Comparison of ENCODE assay signal across 8 cellular contexts in genomic region chr7:24978837-24979469, GRCh38. TPM values are rescaled to one million over a fixed set of nuclear protein-coding genes. Genes with fewer than 3 reads are reported as not detected.
DNase-seq lines count a peak whose midpoint lies in the region; TF ChIP-seq lines count a peak whose summit lies in the region.

No MANE protein-coding gene starts in this region.

- H3K4me1 Mint-ChIP-seq in activated naive CD4-positive, alpha-beta T cell treated with anti-CD3 and anti-CD28 coated beads, Interleukin-2, amount 10 ng/mL, durations not matched to agents 7 days and 5 days: peaks cover 71% of the 10 kb centered on the region
- peaks cover 40 to 67% (median 51%) of the 10 kb centered on the region in 3 donors for H3K4me1 Mint-ChIP-seq in IgD-negative memory B cell

- no peaks in the 10 kb centered on the region for H3K36me3 ChIP-seq in kidney epithelial cell (ENCODE audit: control insufficient read depth, insufficient read depth, low read length)
- H3K36me3 ChIP-seq in testis (ENCODE audit: low read depth, missing control alignments): no peaks in the 10 kb centered on the region

- H3K9me3 ChIP-seq in testis: no peaks in the 10 kb centered on the region

- no peaks in the 10 kb centered on the region for H3K9me3 Mint-ChIP-seq in activated naive CD4-positive, alpha-beta T cell treated with anti-CD3 and anti-CD28 coated beads, Interleukin-2, amount 10 ng/mL, durations not matched to agents 7 days and 5 days
- no peaks in the 10 kb centered on the region for H3K9me3 Mint-ChIP-seq in IgD-negative memory B cell

- peaks cover 44% of the 10 kb centered on the region for H3K36me3 Mint-ChIP-seq in activated naive CD4-positive, alpha-beta T cell treated with anti-CD3 and anti-CD28 coated beads, Interleukin-2, amount 10 ng/mL, durations not matched to agents 7 days and 5 days
- H3K36me3 Mint-ChIP-seq in IgD-negative memory B cell: peaks cover 4% of the 10 kb centered on the region

- H3K27me3 ChIP-seq in kidney epithelial cell (ENCODE audit: control insufficient read depth, insufficient read depth, low read length) (no peaks in the 10 kb centered on the region), testis (no peaks in the 10 kb centered on the region)

- TF ChIP-seq POLR2A in testis (IDR thresholded peaks at IDR 0.05): no peak

- WGBS in testis, 2 donors: 21 to 27% methylated on average over 26 to 29 of the region's 29 CpGs

- peak overlapping the region; percentile 85 for H3K4me3 Mint-ChIP-seq in activated naive CD4-positive, alpha-beta T cell treated with anti-CD3 and anti-CD28 coated beads, Interleukin-2, amount 10 ng/mL, durations not matched to agents 7 days and 5 days
- H3K4me3 Mint-ChIP-seq in IgD-negative memory B cell: peak overlapping the region; percentile 96 to 99 (median 98)

- H3K27ac ChIP-seq in angular gyrus (ENCODE audit: low read depth, low read length): peak overlapping the region; percentile 63
- peak overlapping the region in 1 of 2 donors; percentile 77 for H3K27ac ChIP-seq in testis

- H3K27me3 Mint-ChIP-seq in activated naive CD4-positive, alpha-beta T cell treated with anti-CD3 and anti-CD28 coated beads, Interleukin-2, amount 10 ng/mL, durations not matched to agents 7 days and 5 days: peaks cover 19% of the 10 kb centered on the region
- H3K27me3 Mint-ChIP-seq in IgD-negative memory B cell: peaks cover 2% of the 10 kb centered on the region

- DNase-seq in activated naive CD4-positive, alpha-beta T cell treated with anti-CD3 and anti-CD28 coated beads, Interleukin-2, amount 10 ng/mL, durations not matched to agents 7 days and 5 days: no peak
- DNase-seq in activated naive CD4-positive, alpha-beta T cell (lab: John Stamatoyannopoulos, UW): no peak
- DNase-seq in kidney epithelial cell (ENCODE audit: low read depth): no peak
- no peak for DNase-seq in testis
- DNase-seq in stimulated activated CD4-positive, alpha-beta T cell treated with anti-CD3 and anti-CD28 coated beads, Interleukin-2, amount 100 ng/mL, for 24 hours: no peak
- DNase-seq in NAMALWA (ENCODE audit: low spot score): no peak

- no peak for TF ChIP-seq CTCF in kidney epithelial cell (IDR thresholded peaks at IDR 0.05; ENCODE audit: insufficient read depth, low read length, poor library complexity, severe bottlenecking)
- TF ChIP-seq CTCF in testis (IDR thresholded peaks at IDR 0.05): no peak

- CTCF ChIA-PET in activated naive CD4-positive, alpha-beta T cell treated with anti-CD3 and anti-CD28 coated beads, Interleukin-2, amount 10 ng/mL, durations not matched to agents 7 days and 5 days (lab: Charles Lee): interaction anchor here (0.8 to 6.8 kb wide), 31 partner anchors 11 to 222 kb away, joined by 3 to 82 read pairs (median 4); no protein-coding TSS in a partner anchor

- peak overlapping the region; percentile 87 for H3K27ac Mint-ChIP-seq in activated naive CD4-positive, alpha-beta T cell treated with anti-CD3 and anti-CD28 coated beads, Interleukin-2, amount 10 ng/mL, durations not matched to agents 7 days and 5 days
- H3K27ac Mint-ChIP-seq in IgD-negative memory B cell: peak overlapping the region; percentile 37 to 88 (median 71)

- peaks cover 13% of the 10 kb centered on the region for H3K4me1 ChIP-seq in testis

- H3K4me3 ChIP-seq in kidney epithelial cell (ENCODE audit: low read depth, low read length) (peak overlapping the region; percentile 88), testis (peak overlapping the region; percentile 64 to 71)

- intact Hi-C loops in testis (cut with DNase I; ENCODE audit: low total_unique reads): no loop called here

RNA-seq across cellular contexts. Expression of gene OSBPL3, which starts 1.0 kb away (rescaled TPM):
- polyA plus RNA-seq in IgD-negative memory B cell (13.0 TPM), testis (ENCODE audit: insufficient read depth, low read depth, low replicate concordance) (5.6 TPM)
- total RNA-seq in kidney epithelial cell (35.2 and 40.3 TPM in 2 replicates), testis (1 to 10 TPM; 6.9 to 9.4 TPM)
